ENCODE assay signal across 8 cellular contexts in genomic region chr9:35035851-35036701, GRCh38. TPM values are rescaled to one million over a fixed set of nuclear protein-coding genes. Genes with fewer than 3 reads are reported as not detected.
A peak's percentile ranks its signal among the peaks of the same experiment; 100 is the strongest.
DNase-seq lines count a peak whose midpoint lies in the region; ATAC-seq and TF ChIP-seq lines count a peak whose summit lies in the region.

No MANE protein-coding gene starts in this region.

- H3K36me3 Mint-ChIP-seq in HFFc6 (ENCODE audit: low read depth): peaks cover 32% of the 10 kb centered on the region
- H3K36me3 Mint-ChIP-seq in activated naive CD8-positive, alpha-beta T cell treated with anti-CD3 and anti-CD28 coated beads, Interleukin-2, amount 10 ng/mL, durations not matched to agents 7 days and 5 days: peaks cover 3% of the 10 kb centered on the region
- H3K36me3 Mint-ChIP-seq in stimulated activated naive CD8-positive, alpha-beta T cell treated with anti-CD3 and anti-CD28 coated beads, Interleukin-15, Interleukin-2, amounts not matched to agents 100 ng/mL and 50 ng/mL, for 24 hours (ENCODE audit: low read depth): peaks cover 9% of the 10 kb centered on the region

- H3K27ac ChIP-seq in dorsolateral prefrontal cortex: no peak overlapping the region
- no peak overlapping the region for H3K27ac ChIP-seq in caudate nucleus (ENCODE audit: low read depth, low read length)

- peak overlapping the region; percentile 74 for H3K27ac Mint-ChIP-seq in HFFc6
- peak overlapping the region; percentile 66 for H3K27ac Mint-ChIP-seq in activated naive CD8-positive, alpha-beta T cell treated with anti-CD3 and anti-CD28 coated beads, Interleukin-2, amount 10 ng/mL, durations not matched to agents 7 days and 5 days
- H3K27ac Mint-ChIP-seq in stimulated activated naive CD8-positive, alpha-beta T cell treated with anti-CD3 and anti-CD28 coated beads, Interleukin-15, Interleukin-2, amounts not matched to agents 100 ng/mL and 50 ng/mL, for 24 hours: peak overlapping the region; percentile 4

- ATAC-seq in activated naive CD8-positive, alpha-beta T cell treated with anti-CD3 and anti-CD28 coated beads, Interleukin-2, amount 10 ng/mL, durations not matched to agents 7 days and 5 days (ENCODE audit: low read depth): peak; percentile 89

- no peak for DNase-seq in HFFc6
- DNase-seq in activated naive CD8-positive, alpha-beta T cell treated with anti-CD3 and anti-CD28 coated beads, Interleukin-2, amount 10 ng/mL, durations not matched to agents 7 days and 5 days: peak; percentile 64
- peak; percentile 72 for DNase-seq in left kidney (ENCODE audit: low read depth, low spot score)
- DNase-seq in dorsolateral prefrontal cortex: no peak
- no peak for DNase-seq in globus pallidus (ENCODE audit: low spot score)
- no peak for DNase-seq in caudate nucleus (lab: John Stamatoyannopoulos, UW)
- no peak for DNase-seq in NCI-H187 treated with DMSO at 0.1 percent for 48 hours (lab: John Stamatoyannopoulos, UW)

- H3K27me3 Mint-ChIP-seq in HFFc6 (ENCODE audit: insufficient read depth): no peaks in the 10 kb centered on the region; the same call in 1 of the 2 replicates
- H3K27me3 Mint-ChIP-seq in activated naive CD8-positive, alpha-beta T cell treated with anti-CD3 and anti-CD28 coated beads, Interleukin-2, amount 10 ng/mL, durations not matched to agents 7 days and 5 days: no peaks in the 10 kb centered on the region
- H3K27me3 Mint-ChIP-seq in stimulated activated naive CD8-positive, alpha-beta T cell treated with anti-CD3 and anti-CD28 coated beads, Interleukin-15, Interleukin-2, amounts not matched to agents 100 ng/mL and 50 ng/mL, for 24 hours: no peaks in the 10 kb centered on the region

- H3K27me3 ChIP-seq in dorsolateral prefrontal cortex: no peaks in the 10 kb centered on the region

- intact Hi-C loops in dorsolateral prefrontal cortex (cut with DNase I): no loop called here

- peaks cover 12% of the 10 kb centered on the region for H3K4me1 Mint-ChIP-seq in HFFc6 (ENCODE audit: low read depth)
- peaks cover 7% of the 10 kb centered on the region for H3K4me1 Mint-ChIP-seq in activated naive CD8-positive, alpha-beta T cell treated with anti-CD3 and anti-CD28 coated beads, Interleukin-2, amount 10 ng/mL, durations not matched to agents 7 days and 5 days
- H3K4me1 Mint-ChIP-seq in stimulated activated naive CD8-positive, alpha-beta T cell treated with anti-CD3 and anti-CD28 coated beads, Interleukin-15, Interleukin-2, amounts not matched to agents 100 ng/mL and 50 ng/mL, for 24 hours (ENCODE audit: low read depth): peaks cover 9% of the 10 kb centered on the region

- H3K9me3 Mint-ChIP-seq in HFFc6: peaks cover under 1% of the 10 kb centered on the region; the same call in 1 of the 2 replicates
- no peaks in the 10 kb centered on the region for H3K9me3 Mint-ChIP-seq in activated naive CD8-positive, alpha-beta T cell treated with anti-CD3 and anti-CD28 coated beads, Interleukin-2, amount 10 ng/mL, durations not matched to agents 7 days and 5 days
- no peaks in the 10 kb centered on the region for H3K9me3 Mint-ChIP-seq in stimulated activated naive CD8-positive, alpha-beta T cell treated with anti-CD3 and anti-CD28 coated beads, Interleukin-15, Interleukin-2, amounts not matched to agents 100 ng/mL and 50 ng/mL, for 24 hours

- H3K4me3 ChIP-seq in dorsolateral prefrontal cortex: peak overlapping the region in 19 of 59 donors; percentile 2 to 40 (median 26)

- H3K4me3 Mint-ChIP-seq in HFFc6: peak overlapping the region; percentile 39
- H3K4me3 Mint-ChIP-seq in activated naive CD8-positive, alpha-beta T cell treated with anti-CD3 and anti-CD28 coated beads, Interleukin-2, amount 10 ng/mL, durations not matched to agents 7 days and 5 days: peak overlapping the region; percentile 59
- H3K4me3 Mint-ChIP-seq in stimulated activated naive CD8-positive, alpha-beta T cell treated with anti-CD3 and anti-CD28 coated beads, Interleukin-15, Interleukin-2, amounts not matched to agents 100 ng/mL and 50 ng/mL, for 24 hours: peak overlapping the region; percentile 22

- POLR2A ChIA-PET in activated naive CD8-positive, alpha-beta T cell treated with anti-CD3 and anti-CD28 coated beads, Interleukin-2, amount 10 ng/mL, durations not matched to agents 7 days and 5 days (lab: Charles Lee): interaction anchor here (0.8 to 1.3 kb wide), 2 partner anchors 47 to 48 kb away, joined by 3 read pairs; partner anchors contain the start of gene DNAJB5

- TF ChIP-seq CTCF in HFFc6 (IDR thresholded peaks at IDR 0.05): no peak
- no peak for TF ChIP-seq CTCF in dorsolateral prefrontal cortex (IDR thresholded peaks at IDR 0.05 in 54 of 56, conservative IDR thresholded peaks at IDR 0.05 in 2 of 56; ENCODE audit: low read depth in 1 of 56, partially characterized antibody in 56 of 56)

RNA-seq across cellular contexts. Expression of gene VCP, which starts 36.3 kb away (rescaled TPM):
- total RNA-seq in HFFc6 (2021; fragmentation: NEBNext Ultra II Directional; extraction: Animal tissue kit (Norgen Biotek cat#: 25700)): 100 to 1,000 TPM; 324 to 457 (median 374) TPM
- total RNA-seq in activated naive CD8-positive, alpha-beta T cell treated with anti-CD3 and anti-CD28 coated beads, Interleukin-2, amount 10 ng/mL, durations not matched to agents 7 days and 5 days: 100 to 1,000 TPM; 183 to 189 TPM
- 100 to 1,000 TPM in 119 of 120 experiments, 10 to 100 TPM in 1; 96.2 to 199 (median 161) TPM for total RNA-seq in dorsolateral prefrontal cortex

RNA-seq across cellular contexts. Expression of gene FANCG, which starts 43.7 kb away (rescaled TPM):
- total RNA-seq in HFFc6 (2021; fragmentation: NEBNext Ultra II Directional; extraction: Animal tissue kit (Norgen Biotek cat#: 25700)): 10 to 100 TPM; 17.8 to 30.0 (median 28.3) TPM
- total RNA-seq in activated naive CD8-positive, alpha-beta T cell treated with anti-CD3 and anti-CD28 coated beads, Interleukin-2, amount 10 ng/mL, durations not matched to agents 7 days and 5 days: 100 to 1,000 TPM; 103 to 109 TPM
- total RNA-seq in dorsolateral prefrontal cortex: 10 to 100 TPM; 12.2 to 38.6 (median 22.1) TPM

RNA-seq across cellular contexts. Expression of gene DNAJB5, which starts 46.5 kb away (rescaled TPM):
- total RNA-seq in HFFc6 (2021; fragmentation: NEBNext Ultra II Directional; extraction: Animal tissue kit (Norgen Biotek cat#: 25700)): 10 to 100 TPM; 12.2 to 19.9 (median 16.3) TPM
- total RNA-seq in activated naive CD8-positive, alpha-beta T cell treated with anti-CD3 and anti-CD28 coated beads, Interleukin-2, amount 10 ng/mL, durations not matched to agents 7 days and 5 days: 1 to 10 TPM; 3.3 to 5.0 TPM
- total RNA-seq in dorsolateral prefrontal cortex: 10 to 100 TPM in 107 of 120 experiments, 1 to 10 TPM in 13; 7.7 to 33.7 (median 13.4) TPM

Comparison
In these comparisons a context has a peak if more than half of its experiments do, and no peak if none do; other contexts are left out.
1. DNase-seq: peak in activated naive CD8-positive, alpha-beta T cell treated with anti-CD3 and anti-CD28 coated beads, Interleukin-2, amount 10 ng/mL, durations not matched to agents 7 days and 5 days (single experiment) and left kidney (single experiment); none in HFFc6 (single experiment), dorsolateral prefrontal cortex (0 of 10), globus pallidus (single experiment), caudate nucleus (0 of 61) and NCI-H187 treated with DMSO at 0.1 percent for 48 hours (single experiment).
2. H3K27ac Mint-ChIP-seq: peak in every context shown above with its lines; median percentile 74 in HFFc6; 66 in activated naive CD8-positive, alpha-beta T cell treated with anti-CD3 and anti-CD28 coated beads, Interleukin-2, amount 10 ng/mL, durations not matched to agents 7 days and 5 days; 4 in stimulated activated naive CD8-positive, alpha-beta T cell treated with anti-CD3 and anti-CD28 coated beads, Interleukin-15, Interleukin-2, amounts not matched to agents 100 ng/mL and 50 ng/mL, for 24 hours.
3. Peak in every context shown above with its lines, with median percentiles within 50 percentile points of each other: H3K4me3 Mint-ChIP-seq.